2 cellular contexts compared by ENCODE assay signal in genomic region chr16:22065252-22065651, GRCh38.
TF ChIP-seq lines count a peak whose summit lies in the region.

No MANE protein-coding gene starts in this region.

TF ChIP-seq in GM23338, 12 proteins besides CTCF, POLR2A, EP300 and RAD21:
- TF ChIP-seq ETS1 (IDR thresholded peaks at IDR 0.05) (no peak), ZNF114 (CRISPR knock-in tag; IDR thresholded peaks at IDR 0.05) (no peak), REST (IDR thresholded peaks at IDR 0.05; ENCODE audit: unreplicated experiment) (no peak), NANOG (IDR thresholded peaks at IDR 0.05; ENCODE audit: borderline replicate concordance) (no peak), POLR2AphosphoS5 (IDR thresholded peaks at IDR 0.05; ENCODE audit: low read depth) (no peak), CREB1 (CRISPR knock-in tag; IDR thresholded peaks at IDR 0.05; ENCODE audit: low read depth) (no peak), ZNF462 (CRISPR knock-in tag; IDR thresholded peaks at IDR 0.05) (no peak), JUNB (IDR thresholded peaks at IDR 0.05; ENCODE audit: unreplicated experiment) (no peak), STAT1 (IDR thresholded peaks at IDR 0.05; ENCODE audit: unreplicated experiment) (no peak), ZNF331 (CRISPR knock-in tag; IDR thresholded peaks at IDR 0.05; ENCODE audit: low read depth) (no peak), EZH2 (IDR thresholded peaks at IDR 0.05; ENCODE audit: low read depth, unreplicated experiment) (no peak), EZH2phosphoT487 (IDR thresholded peaks at IDR 0.05; ENCODE audit: unreplicated experiment) (no peak)

TF ChIP-seq in IMR-90, 13 proteins besides CTCF, POLR2A, EP300 and RAD21:
- TF ChIP-seq MAZ (IDR thresholded peaks at IDR 0.05; ENCODE audit: borderline replicate concordance, low read depth, low read length) (no peak), RFX5 (IDR thresholded peaks at IDR 0.05; ENCODE audit: low read depth, low read length) (no peak), RCOR1 (IDR thresholded peaks at IDR 0.05; ENCODE audit: insufficient replicate concordance, low read length) (no peak)
